ENCODE assay signal across 23 cellular contexts in the genomic region with DNA sequence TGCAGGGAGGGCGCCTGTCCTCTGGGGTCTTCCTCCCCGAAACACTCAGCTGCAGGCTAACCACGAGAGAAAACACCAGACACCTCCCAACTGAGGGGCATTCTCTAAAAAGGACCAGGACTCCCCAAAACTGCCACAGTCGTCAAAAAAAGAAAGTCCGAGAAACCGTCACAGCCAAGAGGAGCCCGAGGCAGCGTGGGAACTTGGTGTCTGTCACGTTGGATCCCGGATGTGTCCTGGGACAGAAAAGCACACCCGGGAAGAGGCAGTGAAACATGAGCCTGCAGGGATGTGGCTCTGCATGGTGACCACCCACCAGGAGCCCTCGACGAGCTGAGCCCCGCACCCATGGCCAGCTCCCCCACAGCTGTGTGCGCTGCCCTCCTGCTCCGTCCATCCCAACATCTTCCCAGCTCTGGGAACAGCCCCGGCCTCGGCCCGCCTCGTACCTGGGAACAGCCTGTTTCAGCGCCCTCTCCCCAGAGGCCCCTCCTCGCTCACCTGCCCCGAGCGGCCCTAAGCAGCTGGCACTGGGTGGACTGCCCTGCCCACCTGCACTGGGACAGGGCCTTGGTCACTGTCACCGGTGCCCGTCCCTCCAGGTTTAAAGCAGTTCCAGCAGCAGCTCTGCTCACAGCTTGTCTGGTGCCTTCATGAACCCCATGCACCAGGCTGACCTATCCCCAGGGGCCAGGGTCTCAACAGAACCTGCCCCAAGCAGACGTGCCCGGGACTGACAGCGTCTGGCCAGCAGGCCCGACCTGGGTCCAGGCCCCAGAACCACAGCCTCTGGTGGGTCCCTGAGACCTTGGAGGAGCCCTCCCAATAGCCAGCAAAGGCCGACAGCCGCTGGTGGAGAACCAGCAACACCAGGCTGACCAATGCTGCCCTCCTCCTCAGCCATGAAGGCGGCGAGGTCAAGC. TPM values are rescaled to one million over a fixed set of nuclear protein-coding genes. Genes with fewer than 3 reads are reported as not detected.
A peak's percentile ranks its signal among the peaks of the same experiment; 100 is the strongest.
DNase-seq lines count a peak whose midpoint lies in the region; ATAC-seq, FAIRE-seq and TF ChIP-seq lines count a peak whose summit lies in the region.
"Had no signal": no experiment of that assay in that cellular context is flagged by ENCODE, and none has a peak within 500 bp of the region (broad histone marks: within the 10 kb centered on the region; RNA-seq: fewer than 3 reads in every experiment).

No MANE protein-coding gene starts in this region.

- H3K4me1 ChIP-seq in A549, result peaks cover 61% of the 10 kb centered on the region
- H3K4me1 ChIP-seq in SJCRH30, result peaks cover 39% of the 10 kb centered on the region
- peaks cover 26 to 77% (median 59%) of the 10 kb centered on the region in 4 donors for H3K4me1 ChIP-seq in liver (ENCODE audit: control insufficient read depth in 4 of 4, insufficient read depth in 4 of 4, low read length in 3 of 4)

- in situ Hi-C loops in KBM-7 (cut with MboI; ENCODE audit: low pct_unique_long_range_greater_than_20kb, low sequenced_read_pairs), result loop anchor here (10.0 kb wide), 1 partner anchor 46 kb away; no protein-coding TSS in a partner anchor

- H3K27me3 Mint-ChIP-seq in CD4-positive, alpha-beta T cell, result no peaks in the 10 kb centered on the region
- H3K27me3 Mint-ChIP-seq: T-cell had no signal

- peak overlapping the region; percentile 6 to 23 for H3K9ac ChIP-seq in liver (ENCODE audit: low read depth in 1 of 2, low read length in 2 of 2)

- CTCF ChIA-PET in A549 (lab: Yijun Ruan, JAX), result interaction anchor here (1.1 to 1.8 kb wide), 4 partner anchors 42 to 177 kb away, joined by 3 to 6 read pairs (median 4); no protein-coding TSS in a partner anchor
- CTCF ChIA-PET in CD4-positive, alpha-beta T cell (lab: Charles Lee), result no interaction called here

- H3K36me3 ChIP-seq in SJCRH30, result no peaks in the 10 kb centered on the region
- peaks cover 0 to 4% (median 2%) of the 10 kb centered on the region in 4 donors for H3K36me3 ChIP-seq in liver (ENCODE audit: control insufficient read depth in 4 of 4, insufficient read depth in 3 of 4, low read depth in 1 of 4, low read length in 3 of 4)
- H3K36me3 ChIP-seq: breast epithelium had no signal

- DNase-seq in A549 (ENCODE audit: low read depth in 1 of 2, low spot score in 1 of 2), result no peak
- DNase-seq in CD4-positive, alpha-beta T cell, result no peak
- DNase-seq in SJCRH30, result peak; percentile 56 to 64
- no peak for DNase-seq in caudate nucleus (lab: John Stamatoyannopoulos, UW)
- no peak for DNase-seq in KBM-7
- DNase-seq: activated CD4-positive, alpha-beta T cell treated with anti-CD3 and anti-CD28 coated beads, Interleukin-2, amount 50 U/mL, for 1 hour; activated CD8-positive, alpha-beta memory T cell treated with anti-CD3 and anti-CD28 coated beads, Interleukin-2, amount 50 U/mL, for 48 hours; activated gamma-delta T cell; DND-41; head of caudate nucleus; mammary epithelial cell; MG63; NCI-H1417 treated with DMSO at 0.1 percent for 48 hours; NCI-H2171; NCI-H526 treated with DMSO at 0.1 percent for 48 hours; trophoblast cell had no signal

- no peaks in the 10 kb centered on the region for H3K9me3 ChIP-seq in A549
- H3K9me3 ChIP-seq in CD4-positive, alpha-beta T cell (ENCODE audit: control insufficient read depth, low read length), result no peaks in the 10 kb centered on the region
- H3K9me3 ChIP-seq in SJCRH30 (replicated peaks), result no peaks in the 10 kb centered on the region
- no peaks in the 10 kb centered on the region for H3K9me3 ChIP-seq in liver (ENCODE audit: control insufficient read depth in 4 of 4, low read length in 3 of 4)
- H3K9me3 ChIP-seq: breast epithelium, MG63 had no signal

- TF ChIP-seq RAD21 in A549 (conservative IDR thresholded peaks at IDR 0.05 in 1 of 2, IDR thresholded peaks at IDR 0.05 in 1 of 2) (no peak), liver (IDR thresholded peaks at IDR 0.05) (no peak)

- no peak overlapping the region for H3K4me2 ChIP-seq in A549

- peak overlapping the region; percentile 67 for H3K27ac Mint-ChIP-seq in CD4-positive, alpha-beta T cell

- ATAC-seq in A549 (no peak), HG03135 (IDR thresholded peaks at IDR 0.05; ENCODE audit: unreplicated experiment) (no peak), GM21367 (IDR thresholded peaks at IDR 0.05; ENCODE audit: unreplicated experiment) (no peak)
- no peak for ATAC-seq in CD4-positive, alpha-beta T cell (ENCODE audit: poor library complexity)
- ATAC-seq: HCT116, T-cell had no signal

- no peak for FAIRE-seq in A549 (lab: Jason Lieb, UNC)
- FAIRE-seq: islet of Langerhans had no signal

- no peak for TF ChIP-seq EP300 in A549 (IDR thresholded peaks at IDR 0.05)

- H3K36me3 Mint-ChIP-seq in CD4-positive, alpha-beta T cell (ENCODE audit: low read depth), result peaks cover 14% of the 10 kb centered on the region
- H3K36me3 Mint-ChIP-seq: T-cell had no signal

- WGBS in A549 (ENCODE audit: missing lambda C conversion rate), result 87% methylated on average over 26 of the region's 34 CpGs
- WGBS in liver, result 51% methylated on average over 34 of the region's 34 CpGs

- H3K4me3 ChIP-seq in A549 (no peak overlapping the region), SJCRH30 (no peak overlapping the region), liver (ENCODE audit: low read depth in 1 of 3, low read length in 3 of 3) (peak overlapping the region in 1 of 3 donors; percentile 12)
- H3K4me3 ChIP-seq: breast epithelium, MG63 had no signal

- POLR2A ChIA-PET in A549 (lab: Yijun Ruan, JAX), result no interaction called here
- POLR2A ChIA-PET in CD4-positive, alpha-beta T cell (lab: Charles Lee), result no interaction called here

- no peak for TF ChIP-seq CTCF in A549 (IDR thresholded peaks at IDR 0.05)
- TF ChIP-seq CTCF in CD4-positive, alpha-beta T cell (IDR thresholded peaks at IDR 0.05), result no peak
- TF ChIP-seq CTCF in liver (IDR thresholded peaks at IDR 0.05; ENCODE audit: low read depth, low read length, missing input control), result no peak

- H3K4me1 Mint-ChIP-seq in CD4-positive, alpha-beta T cell (ENCODE audit: low read depth), result peaks cover 67% of the 10 kb centered on the region

- H3K4me3 Mint-ChIP-seq in CD4-positive, alpha-beta T cell, result peak overlapping the region; percentile 68

- no peak for TF ChIP-seq POLR2A in A549 (IDR thresholded peaks at IDR 0.05; ENCODE audit: low read length)

- no peaks in the 10 kb centered on the region for H3K9me3 Mint-ChIP-seq in CD4-positive, alpha-beta T cell
- H3K9me3 Mint-ChIP-seq: T-cell had no signal

- H3K27ac ChIP-seq in A549, result no peak overlapping the region
- no peak overlapping the region for H3K27ac ChIP-seq in CD4-positive, alpha-beta T cell (ENCODE audit: low read depth, low read length)
- H3K27ac ChIP-seq in SJCRH30, result peak overlapping the region; percentile 13; the same call in 1 of the 2 replicates
- peak overlapping the region; percentile 93 to 96 for H3K27ac ChIP-seq in liver (ENCODE audit: low read depth in 1 of 2, low read length in 2 of 2)
- no peak overlapping the region for H3K27ac ChIP-seq in caudate nucleus (ENCODE audit: low read depth, low read length)
- H3K27ac ChIP-seq: breast epithelium had no signal

- intact Hi-C loops in CD4-positive, alpha-beta T cell (cut with DNase I, micrococcal nuclease), result loop anchor here in 1 of 2 experiments (5.0 kb wide), 1 partner anchor 421 kb away; the partner anchor contains the start of gene LPCAT1

- H3K27me3 ChIP-seq in CD4-positive, alpha-beta T cell (ENCODE audit: control insufficient read depth, insufficient read depth, low read length), result no peaks in the 10 kb centered on the region
- H3K27me3 ChIP-seq in SJCRH30, result no peaks in the 10 kb centered on the region
- H3K27me3 ChIP-seq in liver (ENCODE audit: control insufficient read depth in 4 of 4, insufficient read depth in 4 of 4, low read length in 3 of 4), result no peaks in the 10 kb centered on the region
- H3K27me3 ChIP-seq: breast epithelium, MG63 had no signal

TF ChIP-seq in A549, 52 proteins besides CTCF, POLR2A, EP300 and RAD21:
- no peak for TF ChIP-seq E2F6 (IDR thresholded peaks at IDR 0.05; ENCODE audit: borderline replicate concordance, low read depth)
- TF ChIP-seq MAFK (IDR thresholded peaks at IDR 0.05; ENCODE audit: partially characterized antibody), result peak; percentile 90

TF ChIP-seq in liver, 16 proteins besides CTCF, POLR2A, EP300 and RAD21:
- TF ChIP-seq, protein P1, sequence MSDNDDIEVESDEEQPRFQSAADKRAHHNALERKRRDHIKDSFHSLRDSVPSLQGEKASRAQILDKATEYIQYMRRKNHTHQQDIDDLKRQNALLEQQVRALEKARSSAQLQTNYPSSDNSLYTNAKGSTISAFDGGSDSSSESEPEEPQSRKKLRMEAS (IDR thresholded peaks at IDR 0.05), result no peak
- TF ChIP-seq EGR1 (IDR thresholded peaks at IDR 0.05; ENCODE audit: low read depth in 2 of 2), result no peak

RNA-seq across cellular contexts. Expression of gene SLC12A7, which starts 10.9 kb away (rescaled TPM):
- polyA plus RNA-seq in A549 (2011; rRNA removed) (11.2 and 12.3 TPM in 2 replicates), A549 (2017; fragmentation: RNase III; extraction: RNeasy Plus Mini Kit Qiagen cat#74134 plus additional on column Dnase treatment) (18.1 to 22.5 TPM (median 19.5 TPM) in 3 replicates), liver (10 to 100 TPM; 12.3 to 30.8 TPM)
- 15.3 and 19.8 TPM in 2 replicates for polyA plus RNA-seq in A549 (2012; cell fraction: cytosol; rRNA removed)
- 79.7 and 103 TPM in 2 replicates for polyA plus RNA-seq in A549 (2012; cell fraction: nucleus; rRNA removed)
- 11.0 and 22.1 TPM in 2 replicates for polyA minus RNA-seq in A549 (2011; rRNA and poly(A)+ RNA removed)
- 10 to 100 TPM; 47.9 to 51.7 TPM for total RNA-seq in CD4-positive, alpha-beta T cell
- total RNA-seq in SJCRH30 (2014; rRNA removed; shearing (Covaris generic)), result 11.5 and 12.0 TPM in 2 replicates
- total RNA-seq in liver, result 10 to 100 TPM; 27.1 to 64.2 TPM

Comparison
In these comparisons a context has a peak if more than half of its experiments do, and no peak if none do; other contexts are left out.
1. DNase-seq: peak in SJCRH30 (2 of 2); none in A549 (0 of 2), CD4-positive, alpha-beta T cell (0 of 10), caudate nucleus (0 of 61) and KBM-7 (single experiment).
2. H3K27ac ChIP-seq: peak in SJCRH30 (single experiment) and liver (2 of 2); none in A549 (0 of 2), CD4-positive, alpha-beta T cell (single experiment) and caudate nucleus (single experiment).